Comparison of ENCODE assay signal across 1 cellular context in genomic region chr10:97400665-97401454, GRCh38.
A peak's percentile ranks its signal among the peaks of the same experiment; 100 is the strongest.
TF ChIP-seq lines count a peak whose summit lies in the region.

Gene RRP12 (minus strand): TSS chr10:97401340. CDS start chr10:97401231, 109 bp downstream.

TF ChIP-seq in WTC11, 78 proteins besides CTCF, POLR2A, EP300 and RAD21 (continued from another document):
- no peak for TF ChIP-seq HMGXB4 (CRISPR knock-in tag; IDR thresholded peaks at IDR 0.05)
- TF ChIP-seq ATF3 (CRISPR knock-in tag; conservative IDR thresholded peaks at IDR 0.05): no peak
- TF ChIP-seq EMX1 (CRISPR knock-in tag; IDR thresholded peaks at IDR 0.05): no peak
- no peak for TF ChIP-seq E2F1 (CRISPR knock-in tag; IDR thresholded peaks at IDR 0.05)
- TF ChIP-seq TP53 (CRISPR knock-in tag; IDR thresholded peaks at IDR 0.05): peak; percentile 73; the same call in 1 of the 2 replicates
- peak; percentile 72 for TF ChIP-seq USF2 (CRISPR knock-in tag; IDR thresholded peaks at IDR 0.05)
- no peak for TF ChIP-seq FOXJ3 (CRISPR knock-in tag; IDR thresholded peaks at IDR 0.05; ENCODE audit: borderline replicate concordance)
- TF ChIP-seq NR3C1 (CRISPR knock-in tag; conservative IDR thresholded peaks at IDR 0.05; ENCODE audit: low read depth): no peak
- TF ChIP-seq ZNF317 (CRISPR knock-in tag; IDR thresholded peaks at IDR 0.05; ENCODE audit: borderline replicate concordance, low read depth): no peak
- peak; percentile 92 for TF ChIP-seq CREM (CRISPR knock-in tag; IDR thresholded peaks at IDR 0.05)
- no peak for TF ChIP-seq MXD4 (CRISPR knock-in tag; IDR thresholded peaks at IDR 0.05; ENCODE audit: borderline replicate concordance)
- no peak for TF ChIP-seq SMAD4 (CRISPR knock-in tag; IDR thresholded peaks at IDR 0.05)
- peak; percentile 63; the same call in 1 of the 2 replicates for TF ChIP-seq SP1 (CRISPR knock-in tag; conservative IDR thresholded peaks at IDR 0.05)
- TF ChIP-seq ZNF532 (CRISPR knock-in tag; IDR thresholded peaks at IDR 0.05; ENCODE audit: borderline replicate concordance): no peak
- no peak for TF ChIP-seq FOXP1 (CRISPR knock-in tag; IDR thresholded peaks at IDR 0.05; ENCODE audit: borderline replicate concordance)
